ENCODE assay signal across 8 cellular contexts in the genomic region with DNA sequence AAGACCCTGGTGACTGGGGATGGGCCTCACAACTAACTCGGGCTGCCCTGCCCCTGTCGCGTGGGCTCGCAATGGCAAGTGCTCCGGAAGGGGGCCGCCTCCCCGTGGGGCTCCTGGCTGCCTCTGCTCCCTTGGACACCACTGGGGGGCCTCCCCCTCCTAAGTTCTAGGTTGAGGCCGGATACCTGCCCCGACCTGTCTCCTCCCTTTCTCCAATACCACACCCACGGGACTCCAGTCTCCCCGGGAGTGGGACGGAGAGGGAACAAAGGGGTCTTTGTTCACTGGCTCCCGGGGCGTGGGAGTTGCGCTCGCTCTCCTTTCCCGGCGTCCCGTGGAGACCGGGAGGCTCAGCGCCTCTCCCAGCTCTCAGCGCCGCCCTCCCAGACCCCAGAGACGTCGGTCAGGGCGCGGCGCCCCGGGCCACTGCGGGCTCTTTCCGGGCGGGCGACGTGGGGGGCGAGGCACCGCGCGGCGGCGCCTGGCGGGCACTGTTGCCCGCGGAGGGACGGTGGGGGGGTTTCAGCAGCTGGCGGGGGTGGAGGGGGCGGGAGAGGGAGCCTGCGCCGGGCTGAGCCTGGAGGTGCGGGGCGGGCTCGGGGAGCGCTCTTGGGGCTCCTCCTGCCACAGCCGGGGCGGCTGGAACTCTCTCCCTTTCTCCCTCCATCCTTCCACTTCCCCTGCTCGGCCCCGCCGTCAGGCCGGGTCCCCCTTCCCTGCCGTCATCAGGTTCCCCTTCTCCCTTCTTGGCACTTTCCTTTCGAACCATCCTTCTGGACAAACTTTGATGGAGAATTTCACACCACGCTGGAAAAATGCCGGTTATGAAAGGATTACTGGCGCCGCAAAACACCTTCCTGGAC. TPM values are rescaled to one million over a fixed set of nuclear protein-coding genes. Genes with fewer than 3 reads are reported as not detected.
DNase-seq lines count a peak whose midpoint lies in the region; ATAC-seq, FAIRE-seq and TF ChIP-seq lines count a peak whose summit lies in the region.

A gene (plus strand): TSS at position 606 of the 863 bp plus-strand sequence. CDS start 210 bp downstream, at position 816.

- H4K20me1 ChIP-seq in astrocyte (ENCODE audit: insufficient read depth, low read length), result no peaks in the 10 kb centered on the region

- H2AFZ ChIP-seq in astrocyte (ENCODE audit: low read depth, low read length), result peak within 1 kb of the TSS; percentile 99

- peak within 1 kb of the TSS; percentile 73 for H3K9ac ChIP-seq in astrocyte (ENCODE audit: low read length)
- peak within 1 kb of the TSS; percentile 92; the same call in 1 of the 2 replicates for H3K9ac ChIP-seq in iPS-20b (ENCODE audit: low read depth, low read length)

- H3K27ac Mint-ChIP-seq in astrocyte (ENCODE audit: unreplicated experiment), result peak within 1 kb of the TSS; percentile 84

- H3K9me3 ChIP-seq in astrocyte (ENCODE audit: insufficient read depth, low read depth, low read length) (no peaks in the 10 kb centered on the region), iPS-20b (ENCODE audit: insufficient read depth, low read depth, low read length) (no peaks in the 10 kb centered on the region)

- H3K79me2 ChIP-seq in astrocyte (ENCODE audit: insufficient read depth, low read length), result no peaks in the 10 kb centered on the region

- H3K27ac ChIP-seq in astrocyte (ENCODE audit: low read depth, low read length) (no peak within 1 kb of the TSS), iPS-20b (ENCODE audit: low read length) (no peak within 1 kb of the TSS)

- H3K36me3 ChIP-seq in astrocyte (ENCODE audit: insufficient read depth, low read length), result no peaks in the 10 kb centered on the region
- H3K36me3 ChIP-seq in iPS-20b (ENCODE audit: insufficient read depth, low read depth, low read length), result no peaks in the 10 kb centered on the region

- H3K36me3 Mint-ChIP-seq in astrocyte (ENCODE audit: low read depth, unreplicated experiment), result no peaks in the 10 kb centered on the region

- H3K27me3 ChIP-seq in astrocyte (ENCODE audit: insufficient read depth, low read length) (peaks cover 18% of the 10 kb centered on the region), iPS-20b (ENCODE audit: insufficient read depth, low read length) (peaks cover 15% of the 10 kb centered on the region)

- H3K27me3 Mint-ChIP-seq in astrocyte (ENCODE audit: low read depth, unreplicated experiment), result peaks cover 7% of the 10 kb centered on the region

- H3K9me3 Mint-ChIP-seq in astrocyte (ENCODE audit: unreplicated experiment), result no peaks in the 10 kb centered on the region

- no peak for ATAC-seq in HG02588 (IDR thresholded peaks at IDR 0.05; ENCODE audit: unreplicated experiment)

- H3K4me1 Mint-ChIP-seq in astrocyte (ENCODE audit: low read depth, unreplicated experiment), result no peaks in the 10 kb centered on the region

- H3K4me3 ChIP-seq in astrocyte (ENCODE audit: insufficient read depth, low read depth, low read length) (peak within 1 kb of the TSS; percentile 74), iPS-20b (ENCODE audit: low read length) (peak within 1 kb of the TSS; percentile 97), skeletal muscle cell (ENCODE audit: low read depth, low read length) (peak within 1 kb of the TSS; percentile 59)

- DNase-seq in NCI-H1436 (lab: John Stamatoyannopoulos, UW), result peak; percentile 45
- DNase-seq in NCI-H1436 treated with DMSO at 0.1 percent for 48 hours (lab: John Stamatoyannopoulos, UW), result no peak
- DNase-seq in NCI-H748 (lab: John Stamatoyannopoulos, UW; ENCODE audit: unreplicated experiment), result peak; percentile 80
- no peak for DNase-seq in astrocyte (ENCODE audit: low read depth)
- DNase-seq in skeletal muscle cell (ENCODE audit: low read depth), result no peak
- DNase-seq in D721Med (ENCODE audit: insufficient read length, low spot score), result no peak

- peak within 1 kb of the TSS; percentile 95 for H3K4me2 ChIP-seq in astrocyte (ENCODE audit: low read length)

- peaks cover 4% of the 10 kb centered on the region for H3K4me1 ChIP-seq in astrocyte (ENCODE audit: insufficient read depth, low read length)
- no peaks in the 10 kb centered on the region for H3K4me1 ChIP-seq in iPS-20b (ENCODE audit: insufficient read depth, low read length)

- TF ChIP-seq CTCF in astrocyte (IDR thresholded peaks at IDR 0.05; ENCODE audit: insufficient read depth, low read depth, low read length) (no peak), D721Med (IDR thresholded peaks at IDR 0.05; ENCODE audit: insufficient read depth, missing control alignments) (no peak)

- FAIRE-seq in astrocyte (lab: Jason Lieb, UNC), result no peak
- FAIRE-seq in D721Med (lab: Jason Lieb, UNC), result no peak

- peak within 1 kb of the TSS; percentile 94 for H3K4me3 Mint-ChIP-seq in astrocyte (ENCODE audit: unreplicated experiment)

RNA-seq across cellular contexts. Expression of the gene that starts here (rescaled TPM):
- 0.10 and 0.45 TPM in 2 replicates for total RNA-seq in astrocyte

Comparison
In these comparisons a context has a peak if more than half of its experiments do, and no peak if none do; other contexts are left out.
1. DNase-seq: peak in NCI-H1436 (single experiment) and NCI-H748 (single experiment); none in NCI-H1436 treated with DMSO at 0.1 percent for 48 hours (single experiment), astrocyte (single experiment), skeletal muscle cell (single experiment) and D721Med (single experiment).
2. Peak in every context shown above with its lines, with median percentiles within 50 percentile points of each other: H3K4me3 ChIP-seq.